Comparison of ENCODE assay signal across 9 cellular contexts in genomic region chr18:58535340-58536186, GRCh38.
DNase-seq lines count a peak whose midpoint lies in the region; ATAC-seq and TF ChIP-seq lines count a peak whose summit lies in the region.
"Had no signal": no experiment of that assay in that cellular context is flagged by ENCODE, and none has a peak within 500 bp of the region (broad histone marks: within the 10 kb centered on the region; RNA-seq: fewer than 3 reads in every experiment).

No MANE protein-coding gene starts in this region.

- H4K20me1 ChIP-seq in H9 (ENCODE audit: control insufficient read depth, insufficient read depth, insufficient read length) = no peaks in the 10 kb centered on the region

- intact Hi-C loops in aorta (cut with DNase I) = no loop called here

- H2BK20ac ChIP-seq in H9 (ENCODE audit: low read depth, low read length, poor library complexity, severe bottlenecking) = no peak overlapping the region

- H3K9me3 ChIP-seq in H9 (ENCODE audit: control insufficient read depth, low read depth, low read length) (no peaks in the 10 kb centered on the region), Peyer's patch (no peaks in the 10 kb centered on the region), aorta (ENCODE audit: control insufficient read depth, low read length) (peaks cover 1% of the 10 kb centered on the region)
- H3K9me3 ChIP-seq: pancreas had no signal

- no peak overlapping the region for H3K18ac ChIP-seq in H9 (ENCODE audit: insufficient read length, low read depth, low read length)

- no peaks in the 10 kb centered on the region for H3K36me3 ChIP-seq in brain microvascular endothelial cell (replicated peaks)
- H3K36me3 ChIP-seq in Peyer's patch = no peaks in the 10 kb centered on the region
- H3K36me3 ChIP-seq in aorta (ENCODE audit: control insufficient read depth in 1 of 2, insufficient read depth in 2 of 2, low read length in 1 of 2) = no peaks in the 10 kb centered on the region
- H3K36me3 ChIP-seq: pancreas had no signal

- no peak overlapping the region for H3K23ac ChIP-seq in H9 (ENCODE audit: insufficient read length, low read depth, low read length)

- H3K23me2 ChIP-seq in H9 (ENCODE audit: insufficient read length, low read depth, low read length, poor library complexity, severe bottlenecking) = no peaks in the 10 kb centered on the region

- H3K79me1 ChIP-seq in H9 (ENCODE audit: insufficient read depth, low read depth, low read length, poor library complexity, severe bottlenecking) = no peaks in the 10 kb centered on the region

- H3K4me3 ChIP-seq in GM12875 (ENCODE audit: low read depth, low read length) (peak overlapping the region; percentile 50), brain microvascular endothelial cell (ENCODE audit: low read depth, low read length) (no peak overlapping the region), Peyer's patch (no peak overlapping the region), aorta (ENCODE audit: low read length in 2 of 2) (no peak overlapping the region)
- H3K4me3 ChIP-seq: pancreas had no signal

- peaks cover 26 to 35% of the 10 kb centered on the region in 2 experiments for H3K4me1 Mint-ChIP-seq in H9

- TF ChIP-seq POLR2A in Peyer's patch (IDR thresholded peaks at IDR 0.05) = no peak

- no peaks in the 10 kb centered on the region for H3K27me3 ChIP-seq in brain microvascular endothelial cell (replicated peaks)
- H3K27me3 ChIP-seq in H9 (ENCODE audit: insufficient read depth, low read length) = no peaks in the 10 kb centered on the region
- no peaks in the 10 kb centered on the region for H3K27me3 ChIP-seq in Peyer's patch
- H3K27me3 ChIP-seq in aorta (ENCODE audit: control insufficient read depth in 1 of 2, insufficient read depth in 2 of 2, low read length in 1 of 2) = no peaks in the 10 kb centered on the region
- H3K27me3 ChIP-seq: pancreas had no signal

- in situ Hi-C loops in brain microvascular endothelial cell (cut with HindIII; ENCODE audit: low pct_ligation_motif_present, low sequenced_read_pairs) = loop anchor here (25.0 kb wide), 1 partner anchor 227 kb away; no protein-coding TSS in a partner anchor

- H2BK15ac ChIP-seq in H9 (ENCODE audit: low read depth, low read length) = no peak overlapping the region

- no peak overlapping the region for H2BK5ac ChIP-seq in H9 (ENCODE audit: insufficient read length, low read length)

- H3K9ac ChIP-seq in H9 (ENCODE audit: extremely low read depth, insufficient read length, low read length) = no peak overlapping the region

- H3K4me3 Mint-ChIP-seq in H9 = no peak overlapping the region

- no peak overlapping the region for H3K4me2 ChIP-seq in H9 (ENCODE audit: insufficient read depth, insufficient read length, low read length)

- no peak overlapping the region for H2AFZ ChIP-seq in H9 (ENCODE audit: low read length)

- peaks cover 14% of the 10 kb centered on the region for H3K27me3 Mint-ChIP-seq in H9 (ENCODE audit: low read depth)

- no peak overlapping the region for H3T11ph ChIP-seq in H9 (ENCODE audit: low read length)

- no peak overlapping the region for H3K27ac Mint-ChIP-seq in H9

- H4K8ac ChIP-seq in H9 (replicated peaks; ENCODE audit: insufficient read length, low read depth, low read length) = no peak overlapping the region

- no CpG with 5 or more reads among the region's 14 CpGs for WGBS in H9 (ENCODE audit: extremely low coverage, insufficient read length, low lambda C conversion rate)
- WGBS in aorta, 2 donors = 54 to 61% methylated on average over 14 of the region's 14 CpGs

- 0 out of 7 replicates have a peak, but pooled peaks cover 0 to 3% (median 0%) of the 10 kb centered on the region in 3 experiments for H3K36me3 Mint-ChIP-seq in H9 (ENCODE audit: insufficient read depth in 1 of 3, low read depth in 3 of 3)

- no peak overlapping the region for H2BK12ac ChIP-seq in H9 (ENCODE audit: insufficient read length, low read depth, low read length)

- DNase-seq in brain microvascular endothelial cell = peak; percentile 68
- DNase-seq in NCI-H2196 treated with DMSO at 0.1 percent for 48 hours (lab: John Stamatoyannopoulos, UW; ENCODE audit: unreplicated experiment) = no peak
- no peak for DNase-seq in H9
- DNase-seq in Peyer's patch = no peak
- DNase-seq in aorta = no peak
- DNase-seq: pancreas had no signal

- no peak overlapping the region for H4K91ac ChIP-seq in H9 (ENCODE audit: insufficient read length, low read depth, low read length)

- H2BK120ac ChIP-seq in H9 (ENCODE audit: low read depth, low read length, poor library complexity, severe bottlenecking) = no peak overlapping the region

- TF ChIP-seq CTCF in GM12875 (IDR thresholded peaks at IDR 0.05; ENCODE audit: borderline replicate concordance, insufficient read depth, low read depth, low read length) = no peak
- TF ChIP-seq CTCF in brain microvascular endothelial cell (IDR thresholded peaks at IDR 0.05; ENCODE audit: low read depth, low read length, missing control alignments) = no peak
- no peak for TF ChIP-seq CTCF in H9 (conservative IDR thresholded peaks at IDR 0.05)
- no peak for TF ChIP-seq CTCF in Peyer's patch (IDR thresholded peaks at IDR 0.05)

- H3K79me2 ChIP-seq in H9 (ENCODE audit: insufficient read depth, low read length) = no peaks in the 10 kb centered on the region

- no peak overlapping the region for H2AK5ac ChIP-seq in H9 (ENCODE audit: insufficient read length, low read length)

- no peak overlapping the region for H4K5ac ChIP-seq in H9 (ENCODE audit: insufficient read length, low read depth, low read length)

- H3K14ac ChIP-seq in H9 (ENCODE audit: insufficient read depth, low read length) = no peak overlapping the region

- ATAC-seq in GM21360 (IDR thresholded peaks at IDR 0.05; ENCODE audit: unreplicated experiment) = peak; percentile 71
- peak; percentile 62 for ATAC-seq in HG03457 (IDR thresholded peaks at IDR 0.05; ENCODE audit: unreplicated experiment)
- ATAC-seq in aorta (ENCODE audit: low FRiP score) = no peak

- no peaks in the 10 kb centered on the region; a peak in 1 of 5 replicates for H3K9me3 Mint-ChIP-seq in H9

- no peak overlapping the region for H3K56ac ChIP-seq in H9 (ENCODE audit: insufficient read length, low read depth, low read length)

- no peak overlapping the region for H3K4ac ChIP-seq in H9 (ENCODE audit: low read depth, low read length)

- H3K4me1 ChIP-seq in H9 (ENCODE audit: insufficient read depth, low read length) (peaks cover 6% of the 10 kb centered on the region), Peyer's patch (peaks cover 2 to 7% (median 4%) of the 10 kb centered on the region in 4 donors), aorta (ENCODE audit: control insufficient read depth in 1 of 2, insufficient read depth in 2 of 2, low read length in 2 of 2) (no peaks in the 10 kb centered on the region)

- H3K27ac ChIP-seq in brain microvascular endothelial cell = no peak overlapping the region
- H3K27ac ChIP-seq in H9 (ENCODE audit: insufficient read length, low read depth, low read length) = no peak overlapping the region
- H3K27ac ChIP-seq in Peyer's patch = no peak overlapping the region
- H3K27ac ChIP-seq in aorta (ENCODE audit: low read depth in 1 of 2, low read length in 2 of 2) = no peak overlapping the region
- H3K27ac ChIP-seq: pancreas had no signal
